ENCODE assay signal across 9 cellular contexts in the genomic region with DNA sequence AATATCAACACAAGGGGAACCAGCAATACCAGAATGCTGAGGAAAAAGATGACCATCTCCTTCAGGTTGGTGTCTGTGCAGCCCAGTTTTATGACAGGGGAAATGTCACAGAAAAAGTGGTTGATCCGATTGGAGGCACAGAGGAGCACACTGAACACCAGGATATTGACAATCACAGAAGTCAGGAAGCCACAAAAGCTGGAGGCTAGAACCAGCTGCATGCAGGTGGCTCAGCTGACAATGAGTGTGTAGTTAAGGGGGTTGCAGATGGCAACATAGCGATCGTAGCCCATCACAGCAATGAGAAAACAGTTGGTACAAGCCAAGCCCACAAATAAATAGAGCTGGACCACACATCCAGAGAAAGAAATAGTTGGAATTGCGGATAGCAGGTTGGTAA. TPM values are rescaled to one million over a fixed set of nuclear protein-coding genes. Genes with fewer than 3 reads are reported as not detected.
"Had no signal": no experiment of that assay in that cellular context is flagged by ENCODE, and none has a peak within 500 bp of the region (broad histone marks: within the 10 kb centered on the region; RNA-seq: fewer than 3 reads in every experiment).

No MANE protein-coding gene starts in this region.

- H3K4me3 ChIP-seq: GM23338 had no signal

- ATAC-seq: GM23338 had no signal

- H2AFZ ChIP-seq: GM23338 had no signal

- H3K4me2 ChIP-seq: GM23338 had no signal

- DNase-seq: H9, HCEC 1CT, IMR-90, KBM-7 had no signal

- FAIRE-seq: H1, H54, HTR-8/SVneo had no signal

RNA-seq across cellular contexts. Expression of gene OR10K1, which starts 16.3 kb away (rescaled TPM):
- total RNA-seq: GM23338, H1, H9, HT-29, IMR-90 had no signal

RNA-seq across cellular contexts. Expression of gene OR10K2, which starts 19.3 kb away (rescaled TPM):
- total RNA-seq: GM23338, H1, H9, HT-29, IMR-90 had no signal

RNA-seq across cellular contexts. Expression of gene OR10R2, which starts 26.6 kb away (rescaled TPM):
- total RNA-seq: GM23338, H1, H9, HT-29, IMR-90 had no signal

RNA-seq across cellular contexts. Expression of gene OR10T2, which starts 46.1 kb away (rescaled TPM):
- total RNA-seq: GM23338, H1, H9, HT-29, IMR-90 had no signal
